In the genomic region with DNA sequence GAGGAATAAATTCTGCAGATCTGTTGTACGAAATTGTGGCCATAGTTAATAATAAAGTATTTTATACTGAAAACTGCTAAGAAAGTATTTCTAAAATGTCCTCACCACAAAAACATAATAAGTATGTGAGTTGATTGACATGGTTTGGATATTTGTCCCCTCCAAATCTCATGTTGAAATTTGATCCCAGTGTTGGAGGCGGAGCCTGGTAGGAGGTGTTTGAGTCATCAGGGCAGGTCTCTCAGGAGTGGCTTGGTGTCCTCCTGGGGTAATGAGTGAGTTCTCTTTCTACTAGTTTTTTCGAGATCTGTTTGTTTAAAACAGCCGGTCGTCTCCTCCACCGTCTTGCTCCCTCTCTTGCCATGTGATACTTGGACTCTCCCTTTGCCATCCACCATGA, we compare ENCODE assay signal across 19 cellular contexts.
DNase-seq lines count a peak whose midpoint lies in the region; ATAC-seq lines count a peak whose summit lies in the region.
"Had no signal": no experiment of that assay in that cellular context is flagged by ENCODE, and none has a peak within 500 bp of the region (broad histone marks: within the 10 kb centered on the region; RNA-seq: fewer than 3 reads in every experiment).

No MANE protein-coding gene starts in this region.

- ATAC-seq in activated CD8-positive, alpha-beta T cell treated with anti-CD3 and anti-CD28 coated beads, Interleukin-2, amount 10 ng/mL, durations not matched to agents 7 days and 5 days = no peak
- no peak for ATAC-seq in naive thymus-derived CD4-positive, alpha-beta T cell
- ATAC-seq: gastrocnemius medialis, left ventricle myocardium superior, sciatic nerve, T-helper 17 cell, upper lobe of right lung had no signal

- H3K27ac Mint-ChIP-seq in activated CD8-positive, alpha-beta T cell treated with anti-CD3 and anti-CD28 coated beads, Interleukin-2, amount 10 ng/mL, durations not matched to agents 7 days and 5 days = no peak overlapping the region
- H3K27ac Mint-ChIP-seq in naive thymus-derived CD4-positive, alpha-beta T cell = no peak overlapping the region
- peak overlapping the region in 1 of 8 donors; percentile 71 for H3K27ac Mint-ChIP-seq in CD8-positive, alpha-beta memory T cell
- H3K27ac Mint-ChIP-seq: CD4-positive, alpha-beta T cell; IgD-negative memory B cell; T-helper 17 cell had no signal

- no peaks in the 10 kb centered on the region for H3K36me3 Mint-ChIP-seq in activated CD8-positive, alpha-beta T cell treated with anti-CD3 and anti-CD28 coated beads, Interleukin-2, amount 10 ng/mL, durations not matched to agents 7 days and 5 days (ENCODE audit: low read depth)
- no peaks in the 10 kb centered on the region for H3K36me3 Mint-ChIP-seq in naive thymus-derived CD4-positive, alpha-beta T cell
- no peaks in the 10 kb centered on the region for H3K36me3 Mint-ChIP-seq in CD8-positive, alpha-beta memory T cell
- H3K36me3 Mint-ChIP-seq: IgD-negative memory B cell had no signal

- H3K27me3 ChIP-seq in naive thymus-derived CD4-positive, alpha-beta T cell (ENCODE audit: control insufficient read depth in 2 of 2, insufficient read depth in 2 of 2, low read length in 2 of 2) = no peaks in the 10 kb centered on the region
- no peaks in the 10 kb centered on the region for H3K27me3 ChIP-seq in CD8-positive, alpha-beta memory T cell (ENCODE audit: insufficient read depth, low read length, poor library complexity, severe bottlenecking)
- H3K27me3 ChIP-seq: gastrocnemius medialis, upper lobe of right lung had no signal

- H3K36me3 ChIP-seq in naive thymus-derived CD4-positive, alpha-beta T cell (ENCODE audit: control insufficient read depth in 2 of 3, insufficient read depth in 3 of 3, low read length in 3 of 3) = no peaks in the 10 kb centered on the region
- no peaks in the 10 kb centered on the region for H3K36me3 ChIP-seq in CD8-positive, alpha-beta memory T cell (ENCODE audit: insufficient read depth, low read length)
- H3K36me3 ChIP-seq: gastrocnemius medialis, upper lobe of right lung had no signal

- in situ Hi-C loops in Caki2 (cut with HindIII; ENCODE audit: low pct_unique_long_range_greater_than_20kb, low sequenced_read_pairs) = no loop called here

- DNase-seq in NCI-H748 (lab: John Stamatoyannopoulos, UW; ENCODE audit: unreplicated experiment) (peak; percentile 9), NCI-H748 treated with DMSO at 0.1 percent for 48 hours (lab: John Stamatoyannopoulos, UW) (no peak), Caki2 (ENCODE audit: low read depth) (peak; percentile 19), MV-4-11 (lab: John Stamatoyannopoulos, UW) (peak; percentile 3), DMS153 (lab: John Stamatoyannopoulos, UW) (no peak)
- DNase-seq in activated CD8-positive, alpha-beta T cell treated with anti-CD3 and anti-CD28 coated beads, Interleukin-2, amount 10 ng/mL, durations not matched to agents 7 days and 5 days = peak; percentile 35
- no peak for DNase-seq in naive thymus-derived CD4-positive, alpha-beta T cell
- DNase-seq in CD8-positive, alpha-beta memory T cell = no peak
- DNase-seq: CD4-positive, alpha-beta T cell; dermis blood vessel endothelial cell; gastrocnemius medialis; left ventricle myocardium superior; NCI-H1436 treated with DMSO at 0.1 percent for 48 hours; NCI-H446 treated with DMSO at 0.1 percent for 48 hours; SIG-M5; T-helper 17 cell; upper lobe of right lung had no signal

- no peaks in the 10 kb centered on the region for H3K27me3 Mint-ChIP-seq in activated CD8-positive, alpha-beta T cell treated with anti-CD3 and anti-CD28 coated beads, Interleukin-2, amount 10 ng/mL, durations not matched to agents 7 days and 5 days (ENCODE audit: low read depth)
- H3K27me3 Mint-ChIP-seq in naive thymus-derived CD4-positive, alpha-beta T cell = no peaks in the 10 kb centered on the region
- H3K27me3 Mint-ChIP-seq in CD8-positive, alpha-beta memory T cell = peaks cover 6 to 18% of the 10 kb centered on the region in 2 donors
- H3K27me3 Mint-ChIP-seq: CD4-positive, alpha-beta T cell had no signal

- H3K4me3 ChIP-seq in naive thymus-derived CD4-positive, alpha-beta T cell (ENCODE audit: low read length) = no peak overlapping the region
- H3K4me3 ChIP-seq in CD8-positive, alpha-beta memory T cell (ENCODE audit: low read length) = no peak overlapping the region
- H3K4me3 ChIP-seq: gastrocnemius medialis, upper lobe of right lung had no signal

- H3K4me1 Mint-ChIP-seq in activated CD8-positive, alpha-beta T cell treated with anti-CD3 and anti-CD28 coated beads, Interleukin-2, amount 10 ng/mL, durations not matched to agents 7 days and 5 days (ENCODE audit: low read depth) = no peaks in the 10 kb centered on the region
- no peaks in the 10 kb centered on the region for H3K4me1 Mint-ChIP-seq in naive thymus-derived CD4-positive, alpha-beta T cell
- no peaks in the 10 kb centered on the region for H3K4me1 Mint-ChIP-seq in CD8-positive, alpha-beta memory T cell
- H3K4me1 Mint-ChIP-seq: IgD-negative memory B cell, T-helper 17 cell had no signal

- no peaks in the 10 kb centered on the region for H3K4me1 ChIP-seq in naive thymus-derived CD4-positive, alpha-beta T cell (ENCODE audit: control insufficient read depth in 2 of 2, insufficient read depth in 2 of 2, low read length in 2 of 2)
- no peaks in the 10 kb centered on the region for H3K4me1 ChIP-seq in CD8-positive, alpha-beta memory T cell (ENCODE audit: insufficient read depth, low read length)
- H3K4me1 ChIP-seq: gastrocnemius medialis, upper lobe of right lung had no signal

- CTCF ChIA-PET in activated CD8-positive, alpha-beta T cell treated with anti-CD3 and anti-CD28 coated beads, Interleukin-2, amount 10 ng/mL, durations not matched to agents 7 days and 5 days (lab: Charles Lee) = no interaction called here
- CTCF ChIA-PET in naive thymus-derived CD4-positive, alpha-beta T cell (lab: Charles Lee) = no interaction called here
- CTCF ChIA-PET in CD8-positive, alpha-beta memory T cell (lab: Charles Lee) = no interaction called here

- no peaks in the 10 kb centered on the region for H3K9me3 ChIP-seq in naive thymus-derived CD4-positive, alpha-beta T cell (ENCODE audit: control insufficient read depth in 2 of 3, low read length in 3 of 3)
- no peaks in the 10 kb centered on the region for H3K9me3 ChIP-seq in CD8-positive, alpha-beta memory T cell (ENCODE audit: low read length)
- H3K9me3 ChIP-seq: gastrocnemius medialis, upper lobe of right lung had no signal

- intact Hi-C loops in naive thymus-derived CD4-positive, alpha-beta T cell (cut with micrococcal nuclease) = no loop called here

- POLR2A ChIA-PET in activated CD8-positive, alpha-beta T cell treated with anti-CD3 and anti-CD28 coated beads, Interleukin-2, amount 10 ng/mL, durations not matched to agents 7 days and 5 days (lab: Charles Lee) = no interaction called here
- POLR2A ChIA-PET in naive thymus-derived CD4-positive, alpha-beta T cell (lab: Charles Lee) = interaction anchor here (0.5 kb wide), 1 partner anchor 932 kb away, joined by 4 read pairs; no protein-coding TSS in a partner anchor
- POLR2A ChIA-PET in CD8-positive, alpha-beta memory T cell (lab: Charles Lee) = no interaction called here

- H3K4me3 Mint-ChIP-seq in activated CD8-positive, alpha-beta T cell treated with anti-CD3 and anti-CD28 coated beads, Interleukin-2, amount 10 ng/mL, durations not matched to agents 7 days and 5 days = no peak overlapping the region
- no peak overlapping the region for H3K4me3 Mint-ChIP-seq in naive thymus-derived CD4-positive, alpha-beta T cell
- no peak overlapping the region for H3K4me3 Mint-ChIP-seq in CD8-positive, alpha-beta memory T cell
- H3K4me3 Mint-ChIP-seq: CD4-positive, alpha-beta T cell; IgD-negative memory B cell; T-helper 17 cell had no signal

- peaks cover 4% of the 10 kb centered on the region for H3K9me3 Mint-ChIP-seq in activated CD8-positive, alpha-beta T cell treated with anti-CD3 and anti-CD28 coated beads, Interleukin-2, amount 10 ng/mL, durations not matched to agents 7 days and 5 days (ENCODE audit: insufficient read depth)
- H3K9me3 Mint-ChIP-seq in naive thymus-derived CD4-positive, alpha-beta T cell = peaks cover 0 to 4% (median 0%) of the 10 kb centered on the region in 11 donors
- no peaks in the 10 kb centered on the region for H3K9me3 Mint-ChIP-seq in CD8-positive, alpha-beta memory T cell
- H3K9me3 Mint-ChIP-seq: IgD-negative memory B cell had no signal

- no peak overlapping the region for H3K27ac ChIP-seq in naive thymus-derived CD4-positive, alpha-beta T cell (ENCODE audit: low read depth, low read length)
- no peak overlapping the region for H3K27ac ChIP-seq in CD8-positive, alpha-beta memory T cell (ENCODE audit: low read depth, low read length)
- H3K27ac ChIP-seq: gastrocnemius medialis, upper lobe of right lung had no signal

Comparison
In these comparisons a context has a peak if more than half of its experiments do, and no peak if none do; other contexts are left out.
1. DNase-seq: peak in NCI-H748 (single experiment), Caki2 (single experiment), MV-4-11 (single experiment) and activated CD8-positive, alpha-beta T cell treated with anti-CD3 and anti-CD28 coated beads, Interleukin-2, amount 10 ng/mL, durations not matched to agents 7 days and 5 days (single experiment); none in NCI-H748 treated with DMSO at 0.1 percent for 48 hours (single experiment), naive thymus-derived CD4-positive, alpha-beta T cell (0 of 9), CD8-positive, alpha-beta memory T cell (0 of 5) and DMS153 (single experiment).